Comparison of ENCODE assay signal across 7 cellular contexts in the genomic region with DNA sequence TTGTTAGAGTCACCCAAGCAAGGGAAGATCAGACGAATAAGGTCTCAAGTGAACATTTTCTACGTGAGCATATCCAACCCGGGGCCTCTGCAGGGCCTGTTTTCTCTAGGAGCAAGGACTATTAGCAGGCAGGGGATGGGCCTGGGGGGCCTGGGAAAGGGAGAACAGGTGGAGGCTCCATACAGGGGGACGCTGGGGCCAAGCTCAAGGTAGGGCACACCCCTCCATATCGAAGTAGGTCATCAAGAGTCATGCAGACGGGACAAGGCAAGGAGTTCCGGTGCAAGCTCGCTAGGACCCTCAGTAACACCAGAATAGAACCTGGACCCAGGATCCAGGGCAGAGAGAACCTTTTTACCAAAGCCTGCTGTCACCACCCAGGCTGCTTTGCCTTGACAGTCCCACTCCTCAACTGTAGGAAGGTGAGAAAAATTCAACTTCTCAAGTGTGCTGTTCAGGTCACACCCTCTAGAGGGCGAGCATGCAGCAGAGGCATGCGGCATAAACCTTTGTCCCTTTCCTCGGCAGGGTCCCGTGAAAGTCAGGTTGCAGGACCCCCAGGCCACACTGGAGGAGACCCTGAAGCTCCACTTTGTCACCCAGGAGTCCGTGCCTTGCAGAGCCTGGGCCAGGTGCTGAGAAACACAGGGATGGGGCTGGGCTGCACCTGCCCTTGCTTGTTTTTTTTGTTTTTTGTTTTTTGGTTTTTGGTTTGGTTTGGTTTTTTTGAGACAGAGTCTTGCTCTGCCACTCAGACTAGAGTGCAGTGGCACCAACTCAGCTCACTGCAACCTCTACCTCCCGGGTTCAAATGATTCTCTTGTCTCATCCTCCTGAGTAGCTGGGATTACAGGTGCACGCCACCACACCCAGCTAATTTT. TPM values are rescaled to one million over a fixed set of nuclear protein-coding genes. Genes with fewer than 3 reads are reported as not detected.
DNase-seq lines count a peak whose midpoint lies in the region; ATAC-seq and TF ChIP-seq lines count a peak whose summit lies in the region.

No MANE protein-coding gene starts in this region.

- no peaks in the 10 kb centered on the region for H3K36me3 Mint-ChIP-seq in activated CD8-positive, alpha-beta T cell treated with anti-CD3 and anti-CD28 coated beads for 36 hours (ENCODE audit: low read depth)

- peak; percentile 97 for ATAC-seq in activated CD8-positive, alpha-beta T cell treated with anti-CD3 and anti-CD28 coated beads for 36 hours
- ATAC-seq in HG02970 (IDR thresholded peaks at IDR 0.05; ENCODE audit: low FRiP score, unreplicated experiment) = no peak

- TF ChIP-seq CTCF in GM06990 (IDR thresholded peaks at IDR 0.05; ENCODE audit: insufficient read depth, low read length, poor library complexity, severe bottlenecking) (peak; percentile 96), esophagus muscularis mucosa (IDR thresholded peaks at IDR 0.05) (peak in 1 of 3 experiments; percentile 80), uterus (IDR thresholded peaks at IDR 0.05) (peak in 2 of 4 experiments; percentile 61)
- TF ChIP-seq CTCF in activated CD8-positive, alpha-beta T cell treated with anti-CD3 and anti-CD28 coated beads for 36 hours (IDR thresholded peaks at IDR 0.05) = peak; percentile 93

- H3K27ac Mint-ChIP-seq in activated CD8-positive, alpha-beta T cell treated with anti-CD3 and anti-CD28 coated beads for 36 hours = no peak overlapping the region

- H3K27me3 ChIP-seq in GM06990 (replicated peaks; ENCODE audit: control insufficient read depth, insufficient read depth, low read length) = no peaks in the 10 kb centered on the region
- H3K27me3 ChIP-seq in esophagus muscularis mucosa = no peaks in the 10 kb centered on the region
- H3K27me3 ChIP-seq in uterus = no peaks in the 10 kb centered on the region

- TF ChIP-seq POLR2A in esophagus muscularis mucosa (IDR thresholded peaks at IDR 0.05; ENCODE audit: low read depth) (no peak), uterus (IDR thresholded peaks at IDR 0.05) (no peak)

- no peaks in the 10 kb centered on the region for H3K4me1 ChIP-seq in esophagus muscularis mucosa
- no peaks in the 10 kb centered on the region for H3K4me1 ChIP-seq in uterus

- H3K27ac ChIP-seq in esophagus muscularis mucosa (replicated peaks in 1 of 4) (no peak overlapping the region), uterus (no peak overlapping the region)

- no peak overlapping the region for H3K4me3 ChIP-seq in GM06990 (replicated peaks; ENCODE audit: low read depth, low read length)
- H3K4me3 ChIP-seq in esophagus muscularis mucosa = no peak overlapping the region
- no peak overlapping the region for H3K4me3 ChIP-seq in uterus

- intact Hi-C loops in activated CD8-positive, alpha-beta T cell treated with anti-CD3 and anti-CD28 coated beads for 36 hours (cut with micrococcal nuclease) = no loop called here
- intact Hi-C loops in esophagus muscularis mucosa (cut with DNase I) (no loop called here), uterus (cut with DNase I; ENCODE audit: low total_unique reads) (loop anchor here (10.0 kb wide), 1 partner anchor 109 kb away; no protein-coding TSS in a partner anchor)

- H3K27me3 Mint-ChIP-seq in activated CD8-positive, alpha-beta T cell treated with anti-CD3 and anti-CD28 coated beads for 36 hours = peaks cover 17% of the 10 kb centered on the region

- peaks cover 3% of the 10 kb centered on the region for H3K4me1 Mint-ChIP-seq in activated CD8-positive, alpha-beta T cell treated with anti-CD3 and anti-CD28 coated beads for 36 hours (ENCODE audit: low read depth)

- TF ChIP-seq EP300 in esophagus muscularis mucosa (IDR thresholded peaks at IDR 0.05) = no peak

- WGBS in esophagus muscularis mucosa = no CpG with 5 or more reads among the region's 15 CpGs

- no peaks in the 10 kb centered on the region for H3K36me3 ChIP-seq in GM06990 (ENCODE audit: control insufficient read depth, insufficient read depth, low read length)
- H3K36me3 ChIP-seq in esophagus muscularis mucosa = no peaks in the 10 kb centered on the region
- no peaks in the 10 kb centered on the region for H3K36me3 ChIP-seq in uterus

- POLR2A ChIA-PET in activated CD8-positive, alpha-beta T cell treated with anti-CD3 and anti-CD28 coated beads for 36 hours (lab: Charles Lee) = interaction anchor here (1.0 to 1.3 kb wide), 2 partner anchors 12 to 207 kb away, joined by 3 to 4 read pairs; no protein-coding TSS in a partner anchor

- peaks cover 6% of the 10 kb centered on the region for H3K9me3 Mint-ChIP-seq in activated CD8-positive, alpha-beta T cell treated with anti-CD3 and anti-CD28 coated beads for 36 hours

- no peak overlapping the region for H3K4me3 Mint-ChIP-seq in activated CD8-positive, alpha-beta T cell treated with anti-CD3 and anti-CD28 coated beads for 36 hours

- DNase-seq in GM06990 (ENCODE audit: extremely low read depth, insufficient read length) (no peak), NAMALWA (ENCODE audit: low spot score) (peak; percentile 79), esophagus muscularis mucosa (ENCODE audit: extremely low spot score) (peak; percentile 82), retina (peak; percentile 62), uterus (no peak)
- peak; percentile 77 for DNase-seq in activated CD8-positive, alpha-beta T cell treated with anti-CD3 and anti-CD28 coated beads for 36 hours

- CTCF ChIA-PET in activated CD8-positive, alpha-beta T cell treated with anti-CD3 and anti-CD28 coated beads for 36 hours (lab: Charles Lee) = interaction anchor here (0.6 to 6.3 kb wide), 17 partner anchors 9 to 292 kb away, joined by 3 to 36 read pairs (median 4); a partner anchor contains a TSS

- no peaks in the 10 kb centered on the region for H3K9me3 ChIP-seq in esophagus muscularis mucosa
- no peaks in the 10 kb centered on the region for H3K9me3 ChIP-seq in uterus

RNA-seq across cellular contexts. Expression of a gene that starts 8.6 kb away (rescaled TPM):
- total RNA-seq in activated CD8-positive, alpha-beta T cell treated with anti-CD3 and anti-CD28 coated beads for 36 hours = 1 to 10 TPM; 5.0 to 5.1 TPM
- total RNA-seq in esophagus muscularis mucosa (under 1 TPM in 1 of 4 donors, not detected in 3; 0.50 TPM), uterus (1 to 10 TPM in 2 of 4 donors, not detected in 2; 1.2 to 1.5 TPM)

RNA-seq across cellular contexts. Expression of a gene that starts 16.1 kb away (rescaled TPM):
- not detected for total RNA-seq in activated CD8-positive, alpha-beta T cell treated with anti-CD3 and anti-CD28 coated beads for 36 hours
- total RNA-seq in esophagus muscularis mucosa (1 to 10 TPM in 1 of 4 donors, under 1 TPM in 1, not detected in 2; 0.58 to 8.0 TPM), uterus (not detected)

RNA-seq across cellular contexts. Expression of a gene that starts 40.5 kb away (rescaled TPM):
- 10 to 100 TPM; 82.2 to 82.6 TPM for total RNA-seq in activated CD8-positive, alpha-beta T cell treated with anti-CD3 and anti-CD28 coated beads for 36 hours
- total RNA-seq in esophagus muscularis mucosa (10 to 100 TPM in 2 of 4 donors, 1 to 10 TPM in 2; 7.1 to 11.3 (median 8.8) TPM), uterus (10 to 100 TPM in 1 of 4 donors, 1 to 10 TPM in 3; 3.6 to 48.2 (median 6.7) TPM)

RNA-seq across cellular contexts. Expression of a gene that starts 47.4 kb away (rescaled TPM):
- total RNA-seq in activated CD8-positive, alpha-beta T cell treated with anti-CD3 and anti-CD28 coated beads for 36 hours = 10 to 100 TPM; 34.4 to 34.9 TPM
- 1 to 10 TPM in 2 of 4 donors, under 1 TPM in 2; 0.66 to 3.4 (median 1.1) TPM for total RNA-seq in esophagus muscularis mucosa
- total RNA-seq in uterus = 1 to 10 TPM in 2 of 4 donors, not detected in 2; 2.1 to 9.6 TPM

Comparison
In these comparisons a context has a peak if more than half of its experiments do, and no peak if none do; other contexts are left out.
1. DNase-seq: peak in NAMALWA (single experiment), activated CD8-positive, alpha-beta T cell treated with anti-CD3 and anti-CD28 coated beads for 36 hours (single experiment), esophagus muscularis mucosa (single experiment) and retina (single experiment); none in GM06990 (single experiment) and uterus (0 of 2).